Comparison of ENCODE assay signal across 17 cellular contexts in the genomic region with DNA sequence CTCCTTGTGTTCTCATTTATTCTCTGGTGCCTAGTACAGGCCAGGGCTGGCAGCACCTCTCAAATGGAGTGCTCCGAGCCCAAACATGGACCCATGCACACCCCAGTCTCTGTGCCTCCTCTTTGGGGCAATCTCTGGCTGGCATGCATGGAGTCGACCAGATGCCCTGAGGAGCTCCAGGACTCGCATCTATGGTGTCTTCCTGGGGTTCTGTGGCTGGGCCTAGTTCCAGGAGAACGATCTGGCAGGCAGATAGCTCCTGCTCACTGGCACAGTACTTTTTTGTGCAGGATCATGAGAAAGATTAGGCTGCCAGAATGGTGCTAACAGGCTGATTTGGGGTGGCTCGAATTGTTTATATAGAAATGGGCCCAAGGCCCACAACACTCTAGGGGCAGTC.
"Had no signal": no experiment of that assay in that cellular context is flagged by ENCODE, and none has a peak within 500 bp of the region (broad histone marks: within the 10 kb centered on the region; RNA-seq: fewer than 3 reads in every experiment).

No MANE protein-coding gene starts in this region.

- H3K9me3 ChIP-seq: heart left ventricle, ovary, right atrium auricular region, upper lobe of left lung, uterus had no signal

- H3K27me3 ChIP-seq: ovary, right atrium auricular region, upper lobe of left lung, uterus had no signal

- H3K27ac ChIP-seq: ovary, right atrium auricular region, stomach, upper lobe of left lung, uterus had no signal

- ATAC-seq: esophagus mucosa, natural killer cell had no signal

- H3K4me3 ChIP-seq: heart left ventricle, ovary, right atrium auricular region, stomach, upper lobe of left lung, uterus had no signal

- H3K4me1 ChIP-seq: right atrium auricular region, stomach, uterus had no signal

- FAIRE-seq: endometrium, frontal cortex, islet of Langerhans, small intestine had no signal

- H3K36me3 ChIP-seq: heart left ventricle, ovary, right atrium auricular region, stomach, upper lobe of left lung, uterus had no signal

- DNase-seq: effector memory CD4-positive, alpha-beta T cell; heart left ventricle; hippocampal formation; kidney glomerular epithelial cell; natural killer cell; ovary; small intestine; stimulated activated CD4-positive, alpha-beta T cell treated with anti-CD3 and anti-CD28 coated beads, Interleukin-12 subunit alpha, Interleukin-12 subunit beta, amount 100 ng/mL, for 4 hours; stimulated activated naive CD4-positive, alpha-beta T cell; stomach; upper lobe of left lung; uterus had no signal
